1 cellular context compared by ENCODE assay signal in the genomic region with DNA sequence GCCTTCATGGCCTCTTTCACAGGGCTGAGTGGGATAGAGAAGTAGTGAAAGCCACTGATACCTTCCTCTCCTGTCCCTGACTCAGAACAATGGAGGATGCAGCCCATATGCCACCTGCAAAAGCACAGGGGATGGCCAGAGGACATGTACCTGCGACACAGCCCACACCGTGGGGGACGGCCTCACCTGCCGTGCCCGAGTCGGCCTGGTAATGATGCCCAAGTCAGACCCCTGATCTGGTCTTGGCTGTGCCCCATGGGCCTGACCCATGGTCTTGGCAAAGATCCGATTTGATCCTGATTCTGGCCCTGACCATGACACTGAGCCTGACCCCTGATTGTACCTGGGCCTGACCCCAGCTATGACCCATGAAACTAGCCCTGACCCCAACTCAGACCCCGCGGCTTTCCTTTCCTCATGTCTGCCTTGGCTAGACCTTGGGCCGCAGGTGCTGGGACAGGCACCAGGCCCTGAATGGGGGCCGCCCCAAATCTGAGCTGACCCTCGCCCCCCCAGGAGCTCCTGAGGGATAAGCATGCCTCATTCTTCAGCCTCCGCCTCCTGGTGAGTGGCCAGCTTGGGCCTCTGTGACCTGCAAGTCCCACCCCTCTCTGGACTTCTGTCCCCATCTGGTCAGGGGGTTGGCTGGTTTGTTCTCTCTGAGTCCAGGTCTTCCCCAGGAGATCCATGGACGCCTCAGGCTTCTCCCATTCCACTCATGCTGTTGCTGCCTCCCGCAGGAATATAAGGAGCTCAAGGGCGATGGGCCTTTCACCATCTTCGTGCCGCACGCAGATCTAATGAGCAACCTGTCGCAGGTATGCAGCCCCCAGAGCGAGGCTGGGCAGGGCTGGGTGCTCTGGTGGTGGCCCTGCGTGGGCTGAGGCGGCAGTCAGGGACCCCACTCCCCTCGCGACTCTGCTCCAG.
TF ChIP-seq lines count a peak whose summit lies in the region.

No MANE protein-coding gene starts in this region.

TF ChIP-seq in H1, 55 proteins besides CTCF, POLR2A, EP300 and RAD21:
- no peak for TF ChIP-seq TBP (IDR thresholded peaks at IDR 0.05; ENCODE audit: low read depth, low read length)
- TF ChIP-seq SIN3A (conservative IDR thresholded peaks at IDR 0.05 in 1 of 2, IDR thresholded peaks at IDR 0.05 in 1 of 2; ENCODE audit: low read depth in 1 of 2, low read length in 2 of 2): no peak
- TF ChIP-seq CBX5 (IDR thresholded peaks at IDR 0.05; ENCODE audit: low read depth, low read length): no peak
- no peak for TF ChIP-seq EZH2 (IDR thresholded peaks at IDR 0.05; ENCODE audit: low read depth, low read length, severe bottlenecking)
TF ChIP-seq in H1: peak in this region for 0.
